ENCODE assay signal across 8 cellular contexts in the genomic region with DNA sequence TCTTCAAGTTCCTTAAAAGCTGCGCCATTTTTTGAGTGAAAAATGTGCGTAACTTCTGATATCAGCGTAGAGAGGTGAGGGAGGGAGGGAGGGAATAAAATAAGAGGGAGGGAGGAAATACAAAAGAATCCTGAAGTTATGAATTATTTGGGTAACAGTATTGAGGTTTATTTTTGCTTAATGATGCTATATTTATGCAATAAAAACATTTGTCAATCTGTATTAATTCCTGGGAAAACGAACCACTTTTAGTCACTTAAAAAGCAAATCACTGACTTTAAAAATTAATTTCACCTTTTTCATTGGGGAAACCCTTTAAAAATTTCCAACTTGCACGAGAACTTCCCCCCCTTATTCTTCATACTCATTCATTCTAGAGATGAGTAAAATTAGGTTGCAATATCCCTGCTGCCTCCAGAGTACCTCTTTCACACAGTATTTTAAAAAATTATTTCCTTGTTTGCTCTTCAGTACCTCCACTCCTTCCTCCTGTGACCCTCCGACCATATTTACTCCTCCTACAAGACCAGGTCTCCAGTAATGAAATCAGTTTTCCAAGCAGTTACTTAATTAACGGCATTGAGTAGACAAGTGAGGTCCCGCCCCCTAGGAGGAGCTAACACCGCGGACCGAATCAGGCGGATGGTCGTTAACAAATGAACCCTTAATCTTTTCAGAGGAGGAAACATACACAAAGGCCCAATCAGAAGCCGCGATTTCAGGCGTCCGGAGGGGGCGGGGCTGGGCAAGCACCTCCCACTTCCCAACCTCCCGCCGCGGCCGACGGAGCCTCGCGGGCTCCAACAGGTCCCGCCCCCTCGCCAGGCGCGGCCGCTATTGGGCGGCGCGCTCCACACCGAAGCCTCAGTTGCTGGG. TPM values are rescaled to one million over a fixed set of nuclear protein-coding genes. Genes with fewer than 3 reads are reported as not detected.
DNase-seq lines count a peak whose midpoint lies in the region; ATAC-seq and TF ChIP-seq lines count a peak whose summit lies in the region.

No MANE protein-coding gene starts in this region.

- no peaks in the 10 kb centered on the region for H3K9me3 Mint-ChIP-seq in activated naive CD4-positive, alpha-beta T cell treated with anti-CD3 and anti-CD28 coated beads, Interleukin-2, amount 50 U/mL, for 24 hours

- H3K27ac ChIP-seq in SJSA1, result no peak overlapping the region
- no peak overlapping the region for H3K27ac ChIP-seq in osteoblast (ENCODE audit: low read depth, low read length)
- no peak overlapping the region for H3K27ac ChIP-seq in thyroid gland

- H3K36me3 ChIP-seq in SJSA1, result peaks cover 11% of the 10 kb centered on the region
- no peaks in the 10 kb centered on the region for H3K36me3 ChIP-seq in osteoblast (ENCODE audit: insufficient read depth, low read length)
- H3K36me3 ChIP-seq in thyroid gland, result no peaks in the 10 kb centered on the region

- H3K27me3 ChIP-seq in SJSA1 (replicated peaks) (no peaks in the 10 kb centered on the region), osteoblast (ENCODE audit: insufficient read depth, low read length) (no peaks in the 10 kb centered on the region), thyroid gland (no peaks in the 10 kb centered on the region)

- H3K27ac Mint-ChIP-seq in activated naive CD4-positive, alpha-beta T cell treated with anti-CD3 and anti-CD28 coated beads, Interleukin-2, amount 50 U/mL, for 24 hours, result peak overlapping the region; percentile 57

- DNase-seq in GF-D8 (lab: John Stamatoyannopoulos, UW), result peak; percentile 95
- peak; percentile 99 for DNase-seq in NAMALWA (ENCODE audit: low spot score)
- peak; percentile 96 to 98 for DNase-seq in SJSA1 (ENCODE audit: low read depth in 1 of 2, low spot score in 2 of 2)
- DNase-seq in head of caudate nucleus, result peak; percentile 98 to 100 (median 99)
- DNase-seq in osteoblast (ENCODE audit: insufficient read length, low spot score, missing footprints), result no peak
- peak; percentile 97 for DNase-seq in thyroid gland

- WGBS in thyroid gland, 2 donors, result 10 to 14% methylated on average over 16 to 20 of the region's 34 CpGs

- peak overlapping the region; percentile 99 for H3K4me2 ChIP-seq in osteoblast (ENCODE audit: insufficient read depth, low read length)

- no peaks in the 10 kb centered on the region for H3K9me3 ChIP-seq in SJSA1 (replicated peaks)
- no peaks in the 10 kb centered on the region for H3K9me3 ChIP-seq in osteoblast (ENCODE audit: low read depth, low read length)
- H3K9me3 ChIP-seq in thyroid gland, result no peaks in the 10 kb centered on the region

- TF ChIP-seq CTCF in osteoblast (IDR thresholded peaks at IDR 0.05; ENCODE audit: extremely low read depth, low read depth, low read length) (peak; percentile 32), thyroid gland (IDR thresholded peaks at IDR 0.05) (peak in 4 of 6 experiments; percentile 20 to 70 (median 39))

- H4K20me1 ChIP-seq in osteoblast (ENCODE audit: insufficient read depth, low read length), result no peaks in the 10 kb centered on the region

- H2AFZ ChIP-seq in osteoblast (ENCODE audit: low read length), result peak overlapping the region; percentile 97

- H3K36me3 Mint-ChIP-seq in activated naive CD4-positive, alpha-beta T cell treated with anti-CD3 and anti-CD28 coated beads, Interleukin-2, amount 50 U/mL, for 24 hours, result peaks cover 6% of the 10 kb centered on the region

- ATAC-seq in HG02571 (IDR thresholded peaks at IDR 0.05; ENCODE audit: unreplicated experiment), result peak; percentile 72

- H3K79me2 ChIP-seq in osteoblast (ENCODE audit: insufficient read depth, low read length), result peaks cover 25% of the 10 kb centered on the region

- peaks cover 4% of the 10 kb centered on the region for H3K4me1 ChIP-seq in SJSA1 (replicated peaks)
- peaks cover 7% of the 10 kb centered on the region for H3K4me1 ChIP-seq in osteoblast (ENCODE audit: insufficient read depth, low read length)
- H3K4me1 ChIP-seq in thyroid gland, result peaks cover 6 to 7% of the 10 kb centered on the region in 2 donors

- TF ChIP-seq POLR2A in thyroid gland (IDR thresholded peaks at IDR 0.05), result no peak

- intact Hi-C loops in head of caudate nucleus (cut with DNase I), result no loop called here
- intact Hi-C loops in thyroid gland (cut with DNase I), result no loop called here

- H3K4me3 Mint-ChIP-seq in activated naive CD4-positive, alpha-beta T cell treated with anti-CD3 and anti-CD28 coated beads, Interleukin-2, amount 50 U/mL, for 24 hours, result peak overlapping the region; percentile 86

- peak overlapping the region; percentile 34 for H3K4me3 ChIP-seq in SJSA1
- H3K4me3 ChIP-seq in osteoblast (ENCODE audit: insufficient read depth, low read length), result peak overlapping the region; percentile 78
- H3K4me3 ChIP-seq in thyroid gland (replicated peaks in 1 of 3), result no peak overlapping the region

- H3K4me1 Mint-ChIP-seq in activated naive CD4-positive, alpha-beta T cell treated with anti-CD3 and anti-CD28 coated beads, Interleukin-2, amount 50 U/mL, for 24 hours, result peaks cover 33% of the 10 kb centered on the region

- H3K27me3 Mint-ChIP-seq in activated naive CD4-positive, alpha-beta T cell treated with anti-CD3 and anti-CD28 coated beads, Interleukin-2, amount 50 U/mL, for 24 hours, result no peaks in the 10 kb centered on the region

RNA-seq across cellular contexts. Expression of a gene that starts 0.5 kb away (rescaled TPM):
- total RNA-seq in SJSA1 (2014; rRNA removed; shearing (Covaris generic)), result 17.0 and 20.3 TPM in 2 replicates
- total RNA-seq in osteoblast, result 8.0 and 9.1 TPM in 2 replicates
- 10 to 100 TPM; 21.8 to 27.0 (median 24.7) TPM for total RNA-seq in thyroid gland

Comparison
In these comparisons a context has a peak if more than half of its experiments do, and no peak if none do; other contexts are left out.
1. H3K4me3 ChIP-seq: peak in SJSA1 (single experiment) and osteoblast (single experiment); none in thyroid gland (0 of 3).